Comparison of ENCODE assay signal across 8 cellular contexts in genomic region chr9:4738866-4739586, GRCh38. TPM values are rescaled to one million over a fixed set of nuclear protein-coding genes. Genes with fewer than 3 reads are reported as not detected.
DNase-seq lines count a peak whose midpoint lies in the region; ATAC-seq, FAIRE-seq and TF ChIP-seq lines count a peak whose summit lies in the region.

No MANE protein-coding gene starts in this region.

- DNase-seq in NCI-H2107 treated with DMSO at 0.1 percent for 48 hours (lab: John Stamatoyannopoulos, UW; ENCODE audit: unreplicated experiment) (peak; percentile 14), NCI-H2107 (lab: John Stamatoyannopoulos, UW) (no peak), foreskin fibroblast (peak in 1 of 2 donors; percentile 40), small intestine (peak; percentile 52), anterior cingulate cortex (lab: John Stamatoyannopoulos, UW) (no peak), A172 (ENCODE audit: low spot score) (no peak)

- peak overlapping the region; percentile 73 for H3K4me3 ChIP-seq in SU-DHL-6 (ENCODE audit: insufficient read depth, low read length, poor library complexity, severe bottlenecking)
- H3K4me3 ChIP-seq in foreskin fibroblast (ENCODE audit: low read depth in 1 of 2, low read length in 2 of 2), result peak overlapping the region; percentile 76 to 93
- peak overlapping the region; percentile 7 to 92 for H3K4me3 ChIP-seq in small intestine (ENCODE audit: low read depth in 1 of 2, low read length in 2 of 2)

- no peaks in the 10 kb centered on the region for H3K9me2 ChIP-seq in SU-DHL-6 (replicated peaks; ENCODE audit: insufficient read depth, low read length)

- H3K4me1 ChIP-seq in small intestine (ENCODE audit: control insufficient read depth in 2 of 2, insufficient read depth in 1 of 2, low read depth in 1 of 2, low read length in 1 of 2), result peaks cover 2 to 4% of the 10 kb centered on the region in 2 donors

- H3K9me3 ChIP-seq in SU-DHL-6 (ENCODE audit: insufficient read depth, low read length) (no peaks in the 10 kb centered on the region), small intestine (ENCODE audit: control insufficient read depth, low read depth) (no peaks in the 10 kb centered on the region)

- peaks cover 14% of the 10 kb centered on the region for H3F3A ChIP-seq in SU-DHL-6 (ENCODE audit: insufficient read depth)

- H3K36me3 ChIP-seq in SU-DHL-6 (ENCODE audit: low read length) (no peaks in the 10 kb centered on the region), small intestine (ENCODE audit: control insufficient read depth in 2 of 2, insufficient read depth in 2 of 2, low read length in 2 of 2) (no peaks in the 10 kb centered on the region)

- peaks cover 9% of the 10 kb centered on the region; the same call in 1 of the 2 replicates for H4K20me1 ChIP-seq in SU-DHL-6 (ENCODE audit: low read depth, low read length)

- H3K79me2 ChIP-seq in SU-DHL-6 (ENCODE audit: insufficient read depth, low read length), result peaks cover 61% of the 10 kb centered on the region

- H3K4me2 ChIP-seq in SU-DHL-6 (ENCODE audit: low read depth, low read length, poor library complexity, severe bottlenecking), result peak overlapping the region; percentile 76

- FAIRE-seq in small intestine (lab: Jason Lieb, UNC), result no peak

- H2AFZ ChIP-seq in SU-DHL-6 (ENCODE audit: low read depth, low read length, severe bottlenecking), result no peak overlapping the region

- H3K27me3 ChIP-seq in SU-DHL-6 (ENCODE audit: low read length) (no peaks in the 10 kb centered on the region), small intestine (ENCODE audit: control insufficient read depth in 2 of 2, insufficient read depth in 2 of 2, low read length in 2 of 2) (no peaks in the 10 kb centered on the region)

- ATAC-seq in GM19397 (IDR thresholded peaks at IDR 0.05; ENCODE audit: unreplicated experiment), result no peak

- peak overlapping the region; percentile 97 for H3K9ac ChIP-seq in SU-DHL-6 (ENCODE audit: low read length)

- WGBS in small intestine, 3 donors, result 16 to 66% (median 43%) methylated on average over 19 of the region's 19 CpGs

- TF ChIP-seq CTCF in SU-DHL-6 (IDR thresholded peaks at IDR 0.05; ENCODE audit: insufficient read depth, low read length, poor library complexity, severe bottlenecking) (no peak), foreskin fibroblast (IDR thresholded peaks at IDR 0.05; ENCODE audit: low read depth, low read length) (no peak)

- no peak overlapping the region for H3K27ac ChIP-seq in SU-DHL-6 (ENCODE audit: low read depth, low read length)
- H3K27ac ChIP-seq in small intestine (ENCODE audit: low read depth in 1 of 2, low read length in 1 of 2), result peak overlapping the region; percentile 53 to 68

RNA-seq across cellular contexts. Expression of gene AK3, which starts 2.0 kb away (rescaled TPM):
- polyA plus RNA-seq in small intestine, result 10 to 100 TPM; 45.4 to 66.4 (median 48.4) TPM
- total RNA-seq in A172 (2014; rRNA removed; shearing (Covaris generic)), result 41.8 and 47.8 TPM in 2 replicates

RNA-seq across cellular contexts. Expression of gene RCL1, which starts 53.7 kb away (rescaled TPM):
- polyA plus RNA-seq in small intestine, result 10 to 100 TPM in 1 of 3 donors, 1 to 10 TPM in 2; 2.2 to 12.0 (median 5.4) TPM
- total RNA-seq in A172 (2014; rRNA removed; shearing (Covaris generic)), result 10.3 and 12.1 TPM in 2 replicates

RNA-seq across cellular contexts. Expression of gene CDC37L1, which starts 59.7 kb away (rescaled TPM):
- polyA plus RNA-seq in small intestine, result 1 to 10 TPM; 5.6 to 8.9 (median 7.8) TPM
- total RNA-seq in A172 (2014; rRNA removed; shearing (Covaris generic)), result 21.9 and 27.6 TPM in 2 replicates

Comparison
In these comparisons a context has a peak if more than half of its experiments do, and no peak if none do; other contexts are left out.
1. DNase-seq: peak in NCI-H2107 treated with DMSO at 0.1 percent for 48 hours (single experiment) and small intestine (single experiment); none in NCI-H2107 (single experiment), anterior cingulate cortex (0 of 58) and A172 (single experiment).
2. Peak in every context shown above with its lines, with median percentiles within 50 percentile points of each other: H3K4me3 ChIP-seq.